Comparison of ENCODE assay signal across 9 cellular contexts in the genomic region with DNA sequence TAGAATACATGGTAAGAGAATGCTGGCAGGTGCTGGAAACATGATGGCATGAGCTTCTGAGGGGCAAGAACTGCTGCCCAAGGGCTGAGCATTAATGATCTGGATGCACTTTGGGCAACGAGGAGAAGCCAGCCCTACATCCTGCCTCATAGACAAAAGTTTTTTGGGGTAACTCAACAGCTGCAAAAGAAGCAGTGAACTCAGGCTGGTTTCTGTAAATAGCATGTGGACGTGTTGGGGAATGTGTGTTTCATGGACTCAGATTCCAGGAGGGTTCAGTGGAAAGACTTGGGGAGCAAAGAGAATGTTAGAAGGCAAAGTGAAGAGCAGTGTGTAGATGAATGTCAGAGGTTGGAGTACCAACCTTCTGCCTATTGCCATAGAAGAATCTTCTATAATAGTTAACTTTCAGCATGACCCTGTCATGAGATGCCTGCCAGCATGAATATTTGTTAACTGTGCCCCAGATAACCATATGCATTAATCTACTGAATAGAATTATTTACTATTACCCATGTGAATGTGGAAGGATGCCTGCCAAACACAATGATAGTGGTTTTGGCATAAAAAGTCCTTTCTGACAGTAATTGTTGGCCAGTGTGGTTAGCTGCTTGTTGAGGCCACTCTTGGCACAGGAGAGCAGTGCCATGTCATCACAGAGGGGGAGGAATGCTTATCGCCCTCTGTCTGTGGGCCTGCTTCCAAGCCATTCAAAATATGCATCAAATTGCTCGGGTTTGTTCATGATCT.
DNase-seq lines count a peak whose midpoint lies in the region; ATAC-seq, FAIRE-seq and TF ChIP-seq lines count a peak whose summit lies in the region.
"Had no signal": no experiment of that assay in that cellular context is flagged by ENCODE, and none has a peak within 500 bp of the region (broad histone marks: within the 10 kb centered on the region; RNA-seq: fewer than 3 reads in every experiment).

No MANE protein-coding gene starts in this region.

- peaks cover 3% of the 10 kb centered on the region for H3K27me3 Mint-ChIP-seq in endothelial cell (ENCODE audit: unreplicated experiment)

- no peak overlapping the region for H3K27ac ChIP-seq in OCI-LY7 (ENCODE audit: low read depth, low read length, poor library complexity, severe bottlenecking)
- H3K27ac ChIP-seq in MM.1S (ENCODE audit: low read length), result no peak overlapping the region

- no peak overlapping the region for H3K4me2 ChIP-seq in OCI-LY7 (ENCODE audit: low read length)
- no peak overlapping the region for H3K4me2 ChIP-seq in MM.1S (ENCODE audit: low read depth, low read length)

- no peaks in the 10 kb centered on the region for H3K27me3 ChIP-seq in MM.1S (replicated peaks; ENCODE audit: insufficient read depth, low read length)

- no peaks in the 10 kb centered on the region for H3K4me1 ChIP-seq in OCI-LY7 (ENCODE audit: insufficient read depth, low read length, poor library complexity, severe bottlenecking)
- H3K4me1 ChIP-seq in MM.1S (ENCODE audit: low read length), result no peaks in the 10 kb centered on the region

- H3K9me3 ChIP-seq in OCI-LY7 (ENCODE audit: low read length) (no peaks in the 10 kb centered on the region), MM.1S (replicated peaks; ENCODE audit: insufficient read depth, low read length) (no peaks in the 10 kb centered on the region)

- intact Hi-C loops in OCI-LY7 (cut with micrococcal nuclease; ENCODE audit: unreplicated experiment), result no loop called here

- H4K20me1 ChIP-seq in OCI-LY7 (ENCODE audit: insufficient read depth, low read length) (no peaks in the 10 kb centered on the region), MM.1S (ENCODE audit: insufficient read depth, low read length) (no peaks in the 10 kb centered on the region)

- no TSS peak for BruUV-seq in OCI-LY7 (replicated peaks; lab: Mats Ljungman, UMichigan)

- no peaks in the 10 kb centered on the region for H3K4me1 Mint-ChIP-seq in endothelial cell (ENCODE audit: unreplicated experiment)

- no peak overlapping the region for H3K4me3 Mint-ChIP-seq in endothelial cell (ENCODE audit: unreplicated experiment)

- CTCF ChIA-PET in OCI-LY7 (lab: Charles Lee; ENCODE audit: unreplicated experiment), result no interaction called here

- TF ChIP-seq POLR2A in erythroblast (IDR thresholded peaks at IDR 0.05; ENCODE audit: low read length), result no peak

- H3K79me2 ChIP-seq in OCI-LY7 (ENCODE audit: insufficient read depth, low read depth, low read length), result no peaks in the 10 kb centered on the region
- H3K79me2 ChIP-seq in MM.1S (ENCODE audit: low read length), result no peaks in the 10 kb centered on the region

- H2AFZ ChIP-seq in OCI-LY7 (ENCODE audit: low read length), result no peak overlapping the region
- H2AFZ ChIP-seq in MM.1S (ENCODE audit: low read length), result no peak overlapping the region

- H3F3A ChIP-seq in MM.1S (ENCODE audit: insufficient read depth, low read length), result no peaks in the 10 kb centered on the region

- H3K27ac Mint-ChIP-seq in endothelial cell (ENCODE audit: unreplicated experiment), result no peak overlapping the region

- no peaks in the 10 kb centered on the region for H3K9me3 Mint-ChIP-seq in endothelial cell (ENCODE audit: unreplicated experiment)

- no peak for FAIRE-seq in GM19239 (lab: Jason Lieb, UNC)

- peak; percentile 74 for DNase-seq in COLO829 (ENCODE audit: low spot score)
- DNase-seq in OCI-LY7 (ENCODE audit: low spot score), result no peak
- peak; percentile 70 to 71 for DNase-seq in erythroblast (lab: John Stamatoyannopoulos, UW)
- DNase-seq in omental fat pad (ENCODE audit: low spot score), result no peak
- DNase-seq in MM.1S, result no peak
- DNase-seq in endothelial cell (ENCODE audit: low spot score), result no peak
- no peak for DNase-seq in GM19239 (ENCODE audit: insufficient read length, low spot score)
- DNase-seq in activated naive CD4-positive, alpha-beta T cell treated with anti-CD3 and anti-CD28 coated beads, Interleukin-2, amount 50 U/mL, for 16 hours, result no peak
- DNase-seq: activated CD8-positive, alpha-beta memory T cell treated with anti-CD3 and anti-CD28 coated beads, Interleukin-2, amount 50 U/mL, for 48 hours had no signal

- H3K36me3 ChIP-seq in OCI-LY7 (ENCODE audit: insufficient read depth, low read length) (no peaks in the 10 kb centered on the region), MM.1S (replicated peaks; ENCODE audit: insufficient read depth, low read length) (no peaks in the 10 kb centered on the region)

- POLR2A ChIA-PET in OCI-LY7 (lab: Charles Lee), result no interaction called here

- H3K36me3 Mint-ChIP-seq in endothelial cell (ENCODE audit: low read depth, unreplicated experiment), result peaks cover 4% of the 10 kb centered on the region

- H3K9me2 ChIP-seq in OCI-LY7 (ENCODE audit: insufficient read depth, low read length) (no peaks in the 10 kb centered on the region), MM.1S (replicated peaks; ENCODE audit: insufficient read depth, low read length) (no peaks in the 10 kb centered on the region)

- H3K9ac ChIP-seq in MM.1S (ENCODE audit: low read length), result no peak overlapping the region

- peak; percentile 70 for ATAC-seq in omental fat pad (ENCODE audit: low FRiP score)

- H3K4me3 ChIP-seq in OCI-LY7 (ENCODE audit: low read depth, low read length, poor library complexity, severe bottlenecking) (no peak overlapping the region), MM.1S (ENCODE audit: low read length) (no peak overlapping the region)

- TF ChIP-seq CTCF in OCI-LY7 (conservative IDR thresholded peaks at IDR 0.05; ENCODE audit: low read length) (0 out of 2 replicates have a peak, but pooled peaks have one; percentile 12), omental fat pad (IDR thresholded peaks at IDR 0.05) (no peak), MM.1S (IDR thresholded peaks at IDR 0.05; ENCODE audit: low read length) (no peak), endothelial cell (IDR thresholded peaks at IDR 0.05; ENCODE audit: unreplicated experiment) (no peak)

Comparison
In these comparisons a context has a peak if more than half of its experiments do, and no peak if none do; other contexts are left out.
1. DNase-seq: peak in COLO829 (single experiment) and erythroblast (2 of 2); none in OCI-LY7 (single experiment), omental fat pad (single experiment), MM.1S (single experiment), endothelial cell (single experiment), GM19239 (single experiment) and activated naive CD4-positive, alpha-beta T cell treated with anti-CD3 and anti-CD28 coated beads, Interleukin-2, amount 50 U/mL, for 16 hours (single experiment).